24 cellular contexts compared by ENCODE assay signal in the genomic region with DNA sequence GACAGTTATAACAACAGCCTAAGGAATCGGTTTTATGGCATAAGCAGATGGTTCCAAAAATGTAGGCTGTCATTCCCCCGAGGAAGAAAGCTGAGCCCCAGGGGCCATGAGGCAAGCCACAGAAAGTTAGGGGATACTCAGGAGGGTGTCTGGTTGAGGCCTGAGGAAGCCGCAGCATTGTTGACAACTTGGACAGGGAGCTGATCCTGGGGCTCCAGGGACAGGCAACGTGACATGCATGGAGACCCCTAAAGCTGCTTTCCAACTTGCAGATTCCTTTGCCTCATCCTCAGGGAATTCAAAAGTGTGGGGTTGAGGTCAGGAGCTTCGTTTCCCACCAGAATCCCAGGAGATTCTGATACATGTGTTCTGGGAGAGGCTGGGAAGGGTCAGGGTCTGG. TPM values are rescaled to one million over a fixed set of nuclear protein-coding genes. Genes with fewer than 3 reads are reported as not detected.
"Had no signal": no experiment of that assay in that cellular context is flagged by ENCODE, and none has a peak within 500 bp of the region (broad histone marks: within the 10 kb centered on the region; RNA-seq: fewer than 3 reads in every experiment).

No MANE protein-coding gene starts in this region.

- H3K4me2 ChIP-seq: SK-N-SH had no signal

- H3K27me3 ChIP-seq: MG63 had no signal

- DNase-seq: IMR-90, Karpas-422, KG1, MG63, NCI-H1092, NCI-H1105 treated with DMSO at 0.1 percent for 48 hours, NCI-H1417 treated with DMSO at 0.1 percent for 48 hours, NCI-H146, NCI-H1694 treated with DMSO at 0.1 percent for 48 hours, NCI-H1930, NCI-H2081, NCI-H2107, NCI-H345, NCI-H446 treated with DMSO at 0.1 percent for 48 hours, NCI-H510A treated with DMSO at 0.1 percent for 48 hours, NCI-H526, NCI-H748 treated with DMSO at 0.1 percent for 48 hours, RPMI8226, SHP77, SK-N-SH, SW 1271 had no signal

- H3K36me3 ChIP-seq: MG63 had no signal

- H3K9me3 ChIP-seq: MG63, SK-N-SH had no signal

- H3K4me3 ChIP-seq: MG63 had no signal

- ATAC-seq: HepG2 had no signal

- H3K9ac ChIP-seq: SK-N-SH had no signal

RNA-seq across cellular contexts. Expression of a gene that starts 20.9 kb away (rescaled TPM):
- total RNA-seq: HepG2, HT1080, IMR-90, SK-MEL-5 had no signal
- polyA plus RNA-seq: HepG2, IMR-90 had no signal
